Comparison of ENCODE assay signal across 8 cellular contexts in genomic region chr11:117946842-117947526, GRCh38. TPM values are rescaled to one million over a fixed set of nuclear protein-coding genes. Genes with fewer than 3 reads are reported as not detected.
DNase-seq lines count a peak whose midpoint lies in the region; ATAC-seq and TF ChIP-seq lines count a peak whose summit lies in the region.

No MANE protein-coding gene starts in this region.

- H3K27ac Mint-ChIP-seq in activated CD4-positive, alpha-beta T cell treated with anti-CD3 and anti-CD28 coated beads, Interleukin-2, amount 10 ng/mL, durations not matched to agents 7 days and 5 days = peak overlapping the region; percentile 9
- H3K27ac Mint-ChIP-seq in dendritic cell treated with granulocyte-macrophage colony-stimulating factor and Interleukin-4, amounts not matched to agents 40 ng/mL and 50 ng/mL, for 4 days = peak overlapping the region; percentile 62

- no peaks in the 10 kb centered on the region for H3K27me3 Mint-ChIP-seq in activated CD4-positive, alpha-beta T cell treated with anti-CD3 and anti-CD28 coated beads, Interleukin-2, amount 10 ng/mL, durations not matched to agents 7 days and 5 days
- no peaks in the 10 kb centered on the region for H3K27me3 Mint-ChIP-seq in dendritic cell treated with granulocyte-macrophage colony-stimulating factor and Interleukin-4, amounts not matched to agents 40 ng/mL and 50 ng/mL, for 4 days

- no peak overlapping the region for H3K4me3 ChIP-seq in lower leg skin (ENCODE audit: low read depth, poor library complexity, severe bottlenecking)

- TF ChIP-seq POLR2A in lower leg skin (IDR thresholded peaks at IDR 0.05) = no peak

- no peak overlapping the region for H3K4me3 Mint-ChIP-seq in activated CD4-positive, alpha-beta T cell treated with anti-CD3 and anti-CD28 coated beads, Interleukin-2, amount 10 ng/mL, durations not matched to agents 7 days and 5 days
- H3K4me3 Mint-ChIP-seq in dendritic cell treated with granulocyte-macrophage colony-stimulating factor and Interleukin-4, amounts not matched to agents 40 ng/mL and 50 ng/mL, for 4 days = no peak overlapping the region

- H3K36me3 Mint-ChIP-seq in activated CD4-positive, alpha-beta T cell treated with anti-CD3 and anti-CD28 coated beads, Interleukin-2, amount 10 ng/mL, durations not matched to agents 7 days and 5 days (ENCODE audit: low read depth) = peaks cover 9% of the 10 kb centered on the region
- H3K36me3 Mint-ChIP-seq in dendritic cell treated with granulocyte-macrophage colony-stimulating factor and Interleukin-4, amounts not matched to agents 40 ng/mL and 50 ng/mL, for 4 days (ENCODE audit: low read depth) = no peaks in the 10 kb centered on the region

- peak in 1 of 3 donors; percentile 95 for TF ChIP-seq CTCF in lower leg skin (IDR thresholded peaks at IDR 0.05)

- DNase-seq in DMS79 treated with DMSO at 0.1 percent for 48 hours (lab: John Stamatoyannopoulos, UW) (peak; percentile 93), NCI-H748 (lab: John Stamatoyannopoulos, UW; ENCODE audit: unreplicated experiment) (peak; percentile 72), lower leg skin (ENCODE audit: low spot score in 2 of 2) (peak; percentile 83 to 97)
- peak; percentile 85 for DNase-seq in activated CD4-positive, alpha-beta T cell treated with anti-CD3 and anti-CD28 coated beads, Interleukin-2, amount 10 ng/mL, durations not matched to agents 7 days and 5 days
- DNase-seq in stimulated activated CD4-positive, alpha-beta T cell treated with anti-CD3 and anti-CD28 coated beads, TNF-alpha, amount 100 ng/mL, for 4 hours (ENCODE audit: low read depth in 3 of 3) = peak; percentile 63 to 76 (median 74)

- peaks cover 79% of the 10 kb centered on the region for H3K4me1 Mint-ChIP-seq in activated CD4-positive, alpha-beta T cell treated with anti-CD3 and anti-CD28 coated beads, Interleukin-2, amount 10 ng/mL, durations not matched to agents 7 days and 5 days
- peaks cover 83% of the 10 kb centered on the region for H3K4me1 Mint-ChIP-seq in dendritic cell treated with granulocyte-macrophage colony-stimulating factor and Interleukin-4, amounts not matched to agents 40 ng/mL and 50 ng/mL, for 4 days (ENCODE audit: low read depth)

- intact Hi-C loops in dendritic cell treated with granulocyte-macrophage colony-stimulating factor and Interleukin-4, amounts not matched to agents 40 ng/mL and 50 ng/mL, for 4 days (cut with micrococcal nuclease) = loop anchor here (1.0 to 2.0 kb wide), 3 partner anchors 103 to 124 kb away; no protein-coding TSS in a partner anchor
- intact Hi-C loops in lower leg skin (cut with DNase I; ENCODE audit: low total_unique reads) = loop anchor here (10.0 kb wide), 1 partner anchor 108 kb away; no protein-coding TSS in a partner anchor

- no peaks in the 10 kb centered on the region for H3K9me3 Mint-ChIP-seq in activated CD4-positive, alpha-beta T cell treated with anti-CD3 and anti-CD28 coated beads, Interleukin-2, amount 10 ng/mL, durations not matched to agents 7 days and 5 days
- no peaks in the 10 kb centered on the region for H3K9me3 Mint-ChIP-seq in dendritic cell treated with granulocyte-macrophage colony-stimulating factor and Interleukin-4, amounts not matched to agents 40 ng/mL and 50 ng/mL, for 4 days

- CTCF ChIA-PET in activated CD4-positive, alpha-beta T cell treated with anti-CD3 and anti-CD28 coated beads, Interleukin-2, amount 10 ng/mL, durations not matched to agents 7 days and 5 days (lab: Charles Lee) = interaction anchor here (0.6 to 6.0 kb wide), 56 partner anchors 8 to 593 kb away, joined by 3 to 57 read pairs (median 7); partner anchors contain the start of genes FXYD2, FXYD6, IL10RA and TMPRSS13

- peak; percentile 38 for ATAC-seq in HG03442 (IDR thresholded peaks at IDR 0.05; ENCODE audit: unreplicated experiment)
- ATAC-seq in GM18517 (IDR thresholded peaks at IDR 0.05; ENCODE audit: unreplicated experiment) = no peak

- WGBS in lower leg skin, 2 donors = 34 to 35% methylated on average over 7 of the region's 7 CpGs

- POLR2A ChIA-PET in activated CD4-positive, alpha-beta T cell treated with anti-CD3 and anti-CD28 coated beads, Interleukin-2, amount 10 ng/mL, durations not matched to agents 7 days and 5 days (lab: Charles Lee) = no interaction called here

RNA-seq across cellular contexts. Expression of gene TMPRSS13, which starts 17.8 kb away (rescaled TPM):
- 1 to 10 TPM; 1.4 to 1.5 TPM for total RNA-seq in activated CD4-positive, alpha-beta T cell treated with anti-CD3 and anti-CD28 coated beads, Interleukin-2, amount 10 ng/mL, durations not matched to agents 7 days and 5 days
- total RNA-seq in lower leg skin = 100 to 1,000 TPM; 100 to 171 (median 127) TPM

RNA-seq across cellular contexts. Expression of gene IL10RA, which starts 39.2 kb away (rescaled TPM):
- total RNA-seq in activated CD4-positive, alpha-beta T cell treated with anti-CD3 and anti-CD28 coated beads, Interleukin-2, amount 10 ng/mL, durations not matched to agents 7 days and 5 days = 100 to 1,000 TPM; 161 to 187 TPM
- total RNA-seq in lower leg skin = 10 to 100 TPM in 2 of 4 donors, 1 to 10 TPM in 2; 5.7 to 14.9 (median 8.1) TPM

Comparison
In these comparisons a context has a peak if more than half of its experiments do, and no peak if none do; other contexts are left out.
1. RNA of gene TMPRSS13, which starts 17.8 kb away (total RNA-seq): 100 to 171 TPM in lower leg skin; 1.4 to 1.5 TPM in activated CD4-positive, alpha-beta T cell treated with anti-CD3 and anti-CD28 coated beads, Interleukin-2, amount 10 ng/mL, durations not matched to agents 7 days and 5 days; every median in the first group is over 10 times any median in the second.
2. RNA of gene IL10RA, which starts 39.2 kb away (total RNA-seq): 161 to 187 TPM in activated CD4-positive, alpha-beta T cell treated with anti-CD3 and anti-CD28 coated beads, Interleukin-2, amount 10 ng/mL, durations not matched to agents 7 days and 5 days; 5.7 to 14.9 TPM in lower leg skin; every median in the first group is over 10 times any median in the second.
3. Peak in every context shown above with its lines, with median percentiles within 50 percentile points of each other: DNase-seq.